In the genomic region with DNA sequence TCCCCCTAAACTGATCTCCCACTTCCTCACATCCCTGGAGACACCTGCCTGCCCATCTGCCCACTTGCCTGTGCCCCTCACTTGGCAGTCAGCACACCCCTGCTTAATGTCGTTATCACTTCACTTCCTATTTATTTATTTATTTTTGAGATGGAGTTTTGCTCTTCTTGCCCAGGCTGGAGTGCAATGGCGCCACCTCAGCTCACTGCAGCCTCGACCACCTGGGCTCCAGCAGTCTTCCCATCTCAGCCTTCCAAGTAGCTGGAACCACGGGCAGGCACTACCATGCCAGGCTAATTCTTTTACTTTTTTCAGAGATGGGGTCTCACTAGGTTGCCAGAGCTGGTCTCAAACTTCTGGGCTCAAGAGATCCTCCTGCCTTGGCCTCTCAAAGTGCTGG, we compare ENCODE assay signal across 2 cellular contexts.
TF ChIP-seq lines count a peak whose summit lies in the region.

No MANE protein-coding gene starts in this region.

TF ChIP-seq in HepG2, 621 proteins besides CTCF, POLR2A, EP300 and RAD21:
- no peak for TF ChIP-seq ZNF3 (CRISPR knock-in tag; IDR thresholded peaks at IDR 0.05)
- no peak for TF ChIP-seq ZNF589 (CRISPR knock-in tag; conservative IDR thresholded peaks at IDR 0.05)
- TF ChIP-seq GLI4 (CRISPR knock-in tag; IDR thresholded peaks at IDR 0.05; ENCODE audit: borderline replicate concordance), result no peak
- peak; percentile 22; the same call in 1 of the 2 replicates for TF ChIP-seq STAG1 (CRISPR knock-in tag; IDR thresholded peaks at IDR 0.05)
- TF ChIP-seq JDP2 (CRISPR knock-in tag; IDR thresholded peaks at IDR 0.05; ENCODE audit: borderline replicate concordance), result no peak
TF ChIP-seq in HepG2: peak in this region for 1.

TF ChIP-seq in H1, 55 proteins besides CTCF, POLR2A, EP300 and RAD21:
- no peak for TF ChIP-seq POU5F1 (IDR thresholded peaks at IDR 0.05; ENCODE audit: low read depth, low read length)
- no peak for TF ChIP-seq KDM4A (IDR thresholded peaks at IDR 0.05; ENCODE audit: low read depth, low read length, severe bottlenecking)
- no peak for TF ChIP-seq SRF (IDR thresholded peaks at IDR 0.05; ENCODE audit: low read depth, low read length)
- TF ChIP-seq SP1 (IDR thresholded peaks at IDR 0.05; ENCODE audit: low read depth, low read length), result no peak
- TF ChIP-seq ZNF274 (IDR thresholded peaks at IDR 0.05; ENCODE audit: borderline replicate concordance, extremely low read depth, low read length), result no peak
- TF ChIP-seq TCF12 (IDR thresholded peaks at IDR 0.05; ENCODE audit: low read depth, low read length), result no peak
- TF ChIP-seq CHD1 (IDR thresholded peaks at IDR 0.05; ENCODE audit: low read depth, low read length), result no peak
- no peak for TF ChIP-seq POLR2AphosphoS5 (IDR thresholded peaks at IDR 0.05; ENCODE audit: low read depth, low read length)
- TF ChIP-seq SIX5 (IDR thresholded peaks at IDR 0.05; ENCODE audit: low read depth, low read length), result no peak
- TF ChIP-seq CREB1 (IDR thresholded peaks at IDR 0.05), result no peak
